ENCODE assay signal across 8 cellular contexts in the genomic region with DNA sequence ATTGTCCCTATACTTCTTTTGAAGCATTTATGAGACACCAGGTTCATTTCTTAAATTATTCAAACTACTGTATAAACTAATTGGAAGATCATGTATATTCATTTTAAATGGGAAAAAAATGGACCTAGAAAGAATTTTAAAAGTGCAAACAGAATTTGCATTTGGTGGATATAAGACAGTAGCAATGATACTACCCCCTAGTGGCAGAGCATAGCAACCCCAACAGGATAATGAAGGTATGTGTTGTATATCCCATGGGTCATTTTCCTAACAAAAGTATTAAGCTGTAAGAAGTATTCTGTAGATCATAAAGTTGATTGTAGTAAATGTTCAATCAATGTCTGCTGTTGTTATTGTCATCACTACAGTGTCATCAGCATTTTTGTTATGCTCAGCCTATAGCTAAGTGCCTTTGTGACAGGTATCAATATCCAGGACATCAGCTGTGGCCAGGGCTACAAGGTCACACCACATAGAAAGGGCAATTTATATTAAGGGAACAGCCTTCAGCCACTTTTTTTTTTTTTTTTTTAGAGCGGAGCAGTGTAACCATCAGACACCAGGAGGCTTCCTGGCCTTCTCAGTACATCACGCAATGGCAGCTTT.
DNase-seq lines count a peak whose midpoint lies in the region; ATAC-seq, FAIRE-seq and TF ChIP-seq lines count a peak whose summit lies in the region.

No MANE protein-coding gene starts in this region.

- intact Hi-C loops in lower lobe of right lung (cut with DNase I): no loop called here
- intact Hi-C loops in sciatic nerve (cut with DNase I): no loop called here

- H3K4me1 ChIP-seq in lower lobe of right lung: no peaks in the 10 kb centered on the region

- H3K27ac ChIP-seq in lower lobe of right lung: no peak overlapping the region

- CTCF ChIA-PET in HEK293T (lab: Yijun Ruan, JAX): interaction anchor here (0.6 to 1.0 kb wide), 7 partner anchors 9 to 927 kb away, joined by 3 to 6 read pairs (median 3); no protein-coding TSS in a partner anchor

- H3K4me3 ChIP-seq in bronchial epithelial cell (ENCODE audit: low read depth, low read length): no peak overlapping the region
- H3K4me3 ChIP-seq in lower lobe of right lung: no peak overlapping the region

- ATAC-seq in lower lobe of right lung (peak; percentile 59 to 64), sciatic nerve (no peak)

- POLR2A ChIA-PET in HEK293T (lab: Yijun Ruan, JAX): no interaction called here

- H3K9me3 ChIP-seq in lower lobe of right lung: no peaks in the 10 kb centered on the region

- peak; percentile 22 for DNase-seq in NCI-H1694 treated with DMSO at 0.1 percent for 48 hours (lab: John Stamatoyannopoulos, UW)
- DNase-seq in NCI-H1694 (lab: John Stamatoyannopoulos, UW): no peak
- DNase-seq in HEK293T (ENCODE audit: extremely low spot score): peak; percentile 16
- peak; percentile 35 for DNase-seq in RKO (ENCODE audit: low spot score)
- DNase-seq in bronchial epithelial cell (ENCODE audit: low read depth): peak; percentile 52
- DNase-seq in lower lobe of right lung: no peak
- DNase-seq in NK-92 treated with Interleukin-12 subunit alpha and Interleukin-12 subunit beta, amount 100 ng/mL, for 24 hours (lab: John Stamatoyannopoulos, UW): no peak
- DNase-seq in sciatic nerve (ENCODE audit: low spot score): no peak

- no peak for FAIRE-seq in bronchial epithelial cell (lab: Jason Lieb, UNC)

- H3K36me3 ChIP-seq in bronchial epithelial cell (ENCODE audit: control insufficient read depth, insufficient read depth, low read length) (no peaks in the 10 kb centered on the region), lower lobe of right lung (no peaks in the 10 kb centered on the region)

- peak; percentile 70 for TF ChIP-seq CTCF in bronchial epithelial cell (IDR thresholded peaks at IDR 0.05; ENCODE audit: insufficient read depth, low read length, severe bottlenecking)
- TF ChIP-seq CTCF in lower lobe of right lung (IDR thresholded peaks at IDR 0.05): peak; percentile 81

- peaks cover 3% of the 10 kb centered on the region for H3K27me3 ChIP-seq in bronchial epithelial cell (ENCODE audit: control insufficient read depth, insufficient read depth, low read length)
- no peaks in the 10 kb centered on the region for H3K27me3 ChIP-seq in lower lobe of right lung (ENCODE audit: low read depth)

TF ChIP-seq in HEK293T, 16 proteins besides CTCF, POLR2A, EP300 and RAD21:
- TF ChIP-seq TARDBP (IDR thresholded peaks at IDR 0.05) (no peak), FOXA1 (IDR thresholded peaks at IDR 0.05) (no peak), NFRKB (IDR thresholded peaks at IDR 0.05) (no peak), HDGF (IDR thresholded peaks at IDR 0.05; ENCODE audit: borderline replicate concordance) (no peak), SUZ12 (IDR thresholded peaks at IDR 0.05) (no peak), SP1 (IDR thresholded peaks at IDR 0.05) (no peak), L3MBTL2 (conservative IDR thresholded peaks at IDR 0.05) (no peak), ARNT (IDR thresholded peaks at IDR 0.05) (no peak), BHLHE40 (IDR thresholded peaks at IDR 0.05; ENCODE audit: borderline replicate concordance) (no peak), ZNF384 (IDR thresholded peaks at IDR 0.05) (no peak), LEF1 (IDR thresholded peaks at IDR 0.05; ENCODE audit: borderline replicate concordance) (no peak), FOXK2 (IDR thresholded peaks at IDR 0.05) (no peak)

Comparison
In these comparisons a context has a peak if more than half of its experiments do, and no peak if none do; other contexts are left out.
1. DNase-seq: peak in NCI-H1694 treated with DMSO at 0.1 percent for 48 hours (single experiment), HEK293T (single experiment), RKO (single experiment) and bronchial epithelial cell (single experiment); none in NCI-H1694 (single experiment), lower lobe of right lung (single experiment), NK-92 treated with Interleukin-12 subunit alpha and Interleukin-12 subunit beta, amount 100 ng/mL, for 24 hours (single experiment) and sciatic nerve (single experiment).